21 cellular contexts compared by ENCODE assay signal in the genomic region with DNA sequence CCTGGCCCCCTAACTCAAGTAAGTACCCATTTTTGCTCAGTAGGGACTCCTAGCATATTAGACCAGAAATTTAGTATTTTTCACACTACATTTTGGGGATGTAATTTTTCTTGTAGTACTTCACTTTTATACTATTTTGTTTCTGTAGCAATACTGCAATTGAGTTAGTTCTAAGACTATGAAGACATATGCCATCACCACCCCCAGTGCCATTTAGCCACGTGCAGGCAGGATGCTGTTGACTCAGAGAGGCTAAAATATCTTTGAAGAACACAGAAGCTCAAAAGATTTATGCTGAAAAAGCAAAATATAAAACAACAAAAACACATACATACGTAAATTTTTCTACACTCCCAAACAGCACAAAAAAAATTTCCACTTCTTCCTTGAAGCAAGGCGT.
"Had no signal": no experiment of that assay in that cellular context is flagged by ENCODE, and none has a peak within 500 bp of the region (broad histone marks: within the 10 kb centered on the region; RNA-seq: fewer than 3 reads in every experiment).

No MANE protein-coding gene starts in this region.

- H3K27ac ChIP-seq: brain microvascular endothelial cell, PC-9 had no signal

- H3K27me3 ChIP-seq: brain microvascular endothelial cell, cardiac muscle cell had no signal

- DNase-seq: activated CD4-positive, alpha-beta T cell treated with anti-CD3 and anti-CD28 coated beads, Interleukin-2, amount 10 ng/mL, durations not matched to agents 24 days and 14 days; activated CD4-positive, alpha-beta T cell treated with anti-CD3 and anti-CD28 coated beads, Interleukin-2, amount 50 U/mL, for 48 hours; activated CD4-positive, CD25-positive, alpha-beta regulatory T cell treated with anti-CD3 and anti-CD28 coated beads, Interleukin-2, amount 50 U/mL, for 72 hours; activated CD8-positive, alpha-beta memory T cell treated with anti-CD3 and anti-CD28 coated beads, Interleukin-2, amount 10 ng/mL, durations not matched to agents 7 days and 5 days; activated gamma-delta T cell; activated naive CD4-positive, alpha-beta T cell treated with anti-CD3 and anti-CD28 coated beads for 36 hours; activated naive CD8-positive, alpha-beta T cell treated with anti-CD3 and anti-CD28 coated beads for 36 hours; activated T-cell treated with anti-CD3 and anti-CD28 coated beads, Interleukin-2, amount 50 U/mL, for 24 hours; NCI-H1048; NCI-H1417 treated with DMSO at 0.1 percent for 48 hours; NCI-H1694; NCI-H2029 treated with DMSO at 0.1 percent for 48 hours; NCI-H345; NCI-H510A; NCI-H526 treated with DMSO at 0.1 percent for 48 hours; NCI-H82; T-helper 17 cell; T-helper 9 cell had no signal

- ATAC-seq: activated CD8-positive, alpha-beta memory T cell treated with anti-CD3 and anti-CD28 coated beads, Interleukin-2, amount 10 ng/mL, durations not matched to agents 7 days and 5 days; T-helper 17 cell had no signal

- H3K4me3 ChIP-seq: cardiac muscle cell, PC-9 had no signal
